Comparison of ENCODE assay signal across 27 cellular contexts in the genomic region with DNA sequence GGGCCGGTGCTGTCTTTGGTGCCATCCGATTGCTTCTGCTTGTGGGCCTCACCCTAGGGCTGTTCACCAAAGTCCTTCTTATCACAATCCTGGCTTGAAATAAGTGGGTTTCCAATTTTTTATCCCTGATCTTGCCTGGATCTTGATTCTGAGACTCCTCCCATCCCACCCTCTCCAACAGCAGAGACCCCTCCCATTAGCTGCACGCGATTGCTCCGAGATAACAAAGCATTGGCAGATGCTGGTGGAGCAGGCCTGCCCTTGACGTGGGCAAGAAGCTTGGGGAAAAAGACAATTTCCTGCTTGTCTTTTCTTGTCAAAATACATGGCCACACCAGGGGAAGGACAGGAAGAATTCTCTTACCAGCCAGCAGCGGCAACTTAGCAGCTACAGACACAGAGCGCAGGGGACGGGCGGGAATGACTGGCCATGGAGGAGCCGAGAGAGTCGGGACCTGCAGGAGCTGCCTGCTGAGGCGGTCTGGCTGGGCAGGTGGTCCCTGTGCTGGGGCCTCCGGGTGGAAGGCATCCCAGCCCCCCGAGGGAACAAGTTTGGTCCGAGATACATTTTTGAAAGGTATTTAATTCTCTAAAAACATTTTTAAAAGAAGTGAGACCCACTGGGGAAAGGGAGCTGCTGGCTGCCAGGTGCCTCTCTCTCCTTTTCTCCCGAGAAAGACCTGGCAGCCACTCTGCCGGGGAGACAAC. TPM values are rescaled to one million over a fixed set of nuclear protein-coding genes. Genes with fewer than 3 reads are reported as not detected.
A peak's percentile ranks its signal among the peaks of the same experiment; 100 is the strongest.
DNase-seq lines count a peak whose midpoint lies in the region; ATAC-seq and TF ChIP-seq lines count a peak whose summit lies in the region.
"Had no signal": no experiment of that assay in that cellular context is flagged by ENCODE, and none has a peak within 500 bp of the region (broad histone marks: within the 10 kb centered on the region; RNA-seq: fewer than 3 reads in every experiment).

No MANE protein-coding gene starts in this region.

- peaks cover 0 to 57% (median 29%) of the 10 kb centered on the region in 12 donors for H3K4me1 ChIP-seq in heart left ventricle
- peaks cover 31 to 52% (median 45%) of the 10 kb centered on the region in 4 donors for H3K4me1 ChIP-seq in esophagus muscularis mucosa
- peaks cover 51% of the 10 kb centered on the region for H3K4me1 ChIP-seq in suprapubic skin

- H3K27me3 Mint-ChIP-seq in natural killer cell (ENCODE audit: low read depth in 2 of 2), result no peaks in the 10 kb centered on the region
- H3K27me3 Mint-ChIP-seq in stimulated activated naive B cell treated with anti-CD40 and anti-IgM and Interleukin-4, amounts not matched to agents 10 μg/mL and 1 μg/mL and 100 μg/mL, for 72 hours, result no peaks in the 10 kb centered on the region
- H3K27me3 Mint-ChIP-seq: CD4-positive, alpha-beta T cell had no signal

- H3K27me3 ChIP-seq in heart left ventricle, result no peaks in the 10 kb centered on the region
- peaks cover 0 to 26% (median 0%) of the 10 kb centered on the region in 4 donors for H3K27me3 ChIP-seq in esophagus muscularis mucosa
- H3K27me3 ChIP-seq in suprapubic skin, result no peaks in the 10 kb centered on the region

- TF ChIP-seq EP300 in esophagus muscularis mucosa (IDR thresholded peaks at IDR 0.05), result no peak
- no peak for TF ChIP-seq EP300 in suprapubic skin (IDR thresholded peaks at IDR 0.05)

- DNase-seq in Right ventricle myocardium inferior (ENCODE audit: missing footprints) (peak; percentile 32), heart left ventricle (no peak), SK-N-DZ (ENCODE audit: low spot score) (peak; percentile 79), natural killer cell (no peak), glomerular visceral epithelial cell (ENCODE audit: extremely low spot score) (no peak), esophagus muscularis mucosa (ENCODE audit: extremely low spot score) (no peak), suprapubic skin (ENCODE audit: low spot score in 2 of 2) (no peak)
- DNase-seq in stimulated activated naive B cell treated with anti-CD40 and anti-IgM and Interleukin-4, amounts not matched to agents 10 μg/mL and 1 μg/mL and 100 μg/mL, for 72 hours, result no peak
- DNase-seq: AML-193; Caco-2; CD4-positive, alpha-beta T cell; DMS 273 treated with DMSO at 0.1 percent for 48 hours; DND-41; KBM-7; NCI-H1092; NCI-H187 treated with DMSO at 0.1 percent for 48 hours; NCI-H226; NCI-H510A treated with DMSO at 0.1 percent for 48 hours; NCI-H748 treated with DMSO at 0.1 percent for 48 hours; NK-92 treated with Interleukin-12 subunit alpha and Interleukin-12 subunit beta, amount 100 ng/mL, for 24 hours; SJCRH30 had no signal

- WGBS in heart left ventricle, 4 donors, result 81 to 89% (median 84%) methylated on average over 18 of the region's 18 CpGs
- whole genome bisulfite sequencing in esophagus muscularis mucosa, result 74% methylated on average over 18 of the region's 18 CpGs
- 62% methylated on average over 16 of the region's 18 CpGs for WGBS in suprapubic skin

- TF ChIP-seq POLR2A in heart left ventricle (IDR thresholded peaks at IDR 0.05) (no peak), esophagus muscularis mucosa (IDR thresholded peaks at IDR 0.05; ENCODE audit: low read depth) (no peak), suprapubic skin (IDR thresholded peaks at IDR 0.05) (no peak)

- no peak overlapping the region for H3K4me3 Mint-ChIP-seq in natural killer cell
- H3K4me3 Mint-ChIP-seq in stimulated activated naive B cell treated with anti-CD40 and anti-IgM and Interleukin-4, amounts not matched to agents 10 μg/mL and 1 μg/mL and 100 μg/mL, for 72 hours, result peak overlapping the region in 1 of 2 donors; percentile 41
- H3K4me3 Mint-ChIP-seq: CD4-positive, alpha-beta T cell; GM23338 had no signal

- H3K4me1 Mint-ChIP-seq in natural killer cell, result peaks cover 34 to 49% of the 10 kb centered on the region in 2 donors
- H3K4me1 Mint-ChIP-seq in stimulated activated naive B cell treated with anti-CD40 and anti-IgM and Interleukin-4, amounts not matched to agents 10 μg/mL and 1 μg/mL and 100 μg/mL, for 72 hours, result peaks cover 50 to 70% of the 10 kb centered on the region in 2 donors

- H3K36me3 Mint-ChIP-seq in natural killer cell, result no peaks in the 10 kb centered on the region
- peaks cover 19 to 56% of the 10 kb centered on the region in 2 donors for H3K36me3 Mint-ChIP-seq in stimulated activated naive B cell treated with anti-CD40 and anti-IgM and Interleukin-4, amounts not matched to agents 10 μg/mL and 1 μg/mL and 100 μg/mL, for 72 hours

- H3K36me3 ChIP-seq in heart left ventricle, result peaks cover 0 to 10% (median 5%) of the 10 kb centered on the region in 9 donors
- peaks cover 0 to 13% (median 11%) of the 10 kb centered on the region in 4 donors for H3K36me3 ChIP-seq in esophagus muscularis mucosa
- H3K36me3 ChIP-seq in suprapubic skin, result peaks cover 8% of the 10 kb centered on the region
- H3K36me3 ChIP-seq: HAP-1, SJCRH30 had no signal

- intact Hi-C loops in Right ventricle myocardium inferior (cut with DNase I) (no loop called here), heart left ventricle (cut with DNase I) (loop anchor here in 2 of 10 donors (10.0 kb wide), 2 partner anchors 219 to 609 kb away; partner anchors contain the start of gene SLC25A18 (in 1 of the 2)), natural killer cell (cut with micrococcal nuclease) (no loop called here), esophagus muscularis mucosa (cut with DNase I) (loop anchor here (2.0 to 5.0 kb wide), 2 partner anchors 37 to 225 kb away; no protein-coding TSS in a partner anchor)

- H3K4me3 ChIP-seq in heart left ventricle (no peak overlapping the region), esophagus muscularis mucosa (no peak overlapping the region), suprapubic skin (no peak overlapping the region)
- H3K4me3 ChIP-seq: GM12878, GM23338, HAP-1, SJCRH30 had no signal

- H3K9me3 ChIP-seq in heart left ventricle, result no peaks in the 10 kb centered on the region
- no peaks in the 10 kb centered on the region for H3K9me3 ChIP-seq in esophagus muscularis mucosa
- no peaks in the 10 kb centered on the region for H3K9me3 ChIP-seq in suprapubic skin
- H3K9me3 ChIP-seq: Caco-2 had no signal

- peak overlapping the region; percentile 16 to 98 for H3K27ac Mint-ChIP-seq in natural killer cell
- H3K27ac Mint-ChIP-seq in stimulated activated naive B cell treated with anti-CD40 and anti-IgM and Interleukin-4, amounts not matched to agents 10 μg/mL and 1 μg/mL and 100 μg/mL, for 72 hours, result peak overlapping the region; percentile 84
- H3K27ac Mint-ChIP-seq: GM23338 had no signal

- ATAC-seq in Right ventricle myocardium inferior, result no peak
- ATAC-seq in heart left ventricle, result no peak
- no peak for ATAC-seq in natural killer cell
- no peak for ATAC-seq in stimulated activated naive B cell treated with anti-CD40 and anti-IgM and Interleukin-4, amounts not matched to agents 10 μg/mL and 1 μg/mL and 100 μg/mL, for 72 hours (replicated peaks)
- ATAC-seq: GM12878, HepG2 had no signal

- H3K9me3 Mint-ChIP-seq in natural killer cell, result no peaks in the 10 kb centered on the region
- H3K9me3 Mint-ChIP-seq in stimulated activated naive B cell treated with anti-CD40 and anti-IgM and Interleukin-4, amounts not matched to agents 10 μg/mL and 1 μg/mL and 100 μg/mL, for 72 hours, result no peaks in the 10 kb centered on the region
- H3K9me3 Mint-ChIP-seq: CD4-positive, alpha-beta T cell had no signal

- H3K27ac ChIP-seq in heart left ventricle (no peak overlapping the region), esophagus muscularis mucosa (replicated peaks in 1 of 4) (no peak overlapping the region), suprapubic skin (no peak overlapping the region)
- H3K27ac ChIP-seq: HL-60, RWPE1, SJCRH30 had no signal

- TF ChIP-seq CTCF in heart left ventricle (IDR thresholded peaks at IDR 0.05), result no peak
- no peak for TF ChIP-seq CTCF in natural killer cell (IDR thresholded peaks at IDR 0.05)
- no peak for TF ChIP-seq CTCF in esophagus muscularis mucosa (IDR thresholded peaks at IDR 0.05)
- no peak for TF ChIP-seq CTCF in suprapubic skin (IDR thresholded peaks at IDR 0.05)

RNA-seq across cellular contexts. Expression of gene BID, which starts 9.7 kb away (rescaled TPM):
- total RNA-seq in Right ventricle myocardium inferior (23.2 TPM), heart left ventricle (10 to 100 TPM in 7 of 9 donors, 1 to 10 TPM in 2; 7.8 to 27.8 (median 15.8) TPM), natural killer cell (10 to 100 TPM; 40.9 to 42.4 (median 42.3) TPM), esophagus muscularis mucosa (10 to 100 TPM; 12.9 to 48.3 (median 26.3) TPM), suprapubic skin (10 to 100 TPM; 11.8 to 26.6 (median 18.4) TPM)
- 10 to 100 TPM; 24.6 to 59.2 TPM for polyA plus RNA-seq in heart left ventricle
- 91.3 and 98.4 TPM in 2 replicates for polyA plus RNA-seq in SK-N-DZ (2014; cell fraction: cytosol; rRNA removed)
- polyA plus RNA-seq in SK-N-DZ (2014; cell fraction: nucleus; rRNA removed), result 69.5 and 119 TPM in 2 replicates

Comparison
In these comparisons a context has a peak if more than half of its experiments do, and no peak if none do; other contexts are left out.
1. DNase-seq: peak in Right ventricle myocardium inferior (single experiment) and SK-N-DZ (single experiment); none in heart left ventricle (0 of 5), natural killer cell (single experiment), stimulated activated naive B cell treated with anti-CD40 and anti-IgM and Interleukin-4, amounts not matched to agents 10 μg/mL and 1 μg/mL and 100 μg/mL, for 72 hours (single experiment), glomerular visceral epithelial cell (single experiment), esophagus muscularis mucosa (single experiment) and suprapubic skin (0 of 2).